Comparison of ENCODE assay signal across 14 cellular contexts in genomic region chr12:129119537-129119936, GRCh38.
DNase-seq lines count a peak whose midpoint lies in the region; ATAC-seq and TF ChIP-seq lines count a peak whose summit lies in the region.
"Had no signal": no experiment of that assay in that cellular context is flagged by ENCODE, and none has a peak within 500 bp of the region (broad histone marks: within the 10 kb centered on the region; RNA-seq: fewer than 3 reads in every experiment).

No MANE protein-coding gene starts in this region.

- no peak overlapping the region for H3K4me3 Mint-ChIP-seq in activated CD8-positive, alpha-beta T cell treated with anti-CD3 and anti-CD28 coated beads, Interleukin-2, amount 10 ng/mL, durations not matched to agents 7 days and 5 days

- H3K4me1 Mint-ChIP-seq in activated CD8-positive, alpha-beta T cell treated with anti-CD3 and anti-CD28 coated beads, Interleukin-2, amount 10 ng/mL, durations not matched to agents 7 days and 5 days (ENCODE audit: low read depth) = no peaks in the 10 kb centered on the region

- peak; percentile 6 for DNase-seq in Caki2 (ENCODE audit: low read depth)
- DNase-seq in Jurkat, Clone E6-1 (ENCODE audit: low read depth, low spot score) = peak; percentile 7
- peak; percentile 41 for DNase-seq in astrocyte of the hippocampus (ENCODE audit: low read depth, low spot score)
- no peak for DNase-seq in NCI-H2029 treated with DMSO at 0.1 percent for 48 hours (lab: John Stamatoyannopoulos, UW)
- no peak for DNase-seq in activated CD8-positive, alpha-beta T cell treated with anti-CD3 and anti-CD28 coated beads, Interleukin-2, amount 10 ng/mL, durations not matched to agents 7 days and 5 days
- DNase-seq in COR-L47 (lab: John Stamatoyannopoulos, UW) = no peak
- DNase-seq: DMS53, IMR-90, NCI-H1092 treated with DMSO at 0.1 percent for 48 hours, NCI-H1694, SHP77 treated with DMSO at 0.1 percent for 48 hours had no signal

- WGBS in liver = 72% methylated on average over 1 of the region's 1 CpG

- no peak overlapping the region for H3K4me3 ChIP-seq in Jurkat, Clone E6-1 (ENCODE audit: low read length)
- no peak overlapping the region for H3K4me3 ChIP-seq in liver (ENCODE audit: low read depth in 1 of 3, low read length in 3 of 3)

- H3K27me3 ChIP-seq in liver (ENCODE audit: control insufficient read depth in 4 of 4, insufficient read depth in 4 of 4, low read length in 3 of 4) = peaks cover 0 to 4% (median 0%) of the 10 kb centered on the region in 4 donors

- TF ChIP-seq RAD21 in liver (IDR thresholded peaks at IDR 0.05) = no peak

- POLR2A ChIA-PET in activated CD8-positive, alpha-beta T cell treated with anti-CD3 and anti-CD28 coated beads, Interleukin-2, amount 10 ng/mL, durations not matched to agents 7 days and 5 days (lab: Charles Lee) = no interaction called here

- no peaks in the 10 kb centered on the region for H3K4me1 ChIP-seq in liver (ENCODE audit: control insufficient read depth in 4 of 4, insufficient read depth in 4 of 4, low read length in 3 of 4)

- no peaks in the 10 kb centered on the region for H3K36me3 ChIP-seq in liver (ENCODE audit: control insufficient read depth in 4 of 4, insufficient read depth in 3 of 4, low read depth in 1 of 4, low read length in 3 of 4)

- in situ Hi-C loops in Caki2 (cut with HindIII; ENCODE audit: low pct_unique_long_range_greater_than_20kb, low sequenced_read_pairs) = no loop called here

- no peaks in the 10 kb centered on the region for H3K9me3 ChIP-seq in liver (ENCODE audit: control insufficient read depth in 4 of 4, low read length in 3 of 4)

- no peaks in the 10 kb centered on the region for H3K27me3 Mint-ChIP-seq in activated CD8-positive, alpha-beta T cell treated with anti-CD3 and anti-CD28 coated beads, Interleukin-2, amount 10 ng/mL, durations not matched to agents 7 days and 5 days (ENCODE audit: low read depth)

- no peak overlapping the region for H3K27ac ChIP-seq in liver (ENCODE audit: low read depth in 1 of 2, low read length in 2 of 2)
- H3K27ac ChIP-seq: C4-2B had no signal

- no peak for TF ChIP-seq CTCF in liver (IDR thresholded peaks at IDR 0.05; ENCODE audit: low read depth, low read length, missing input control)

- H3K36me3 Mint-ChIP-seq in activated CD8-positive, alpha-beta T cell treated with anti-CD3 and anti-CD28 coated beads, Interleukin-2, amount 10 ng/mL, durations not matched to agents 7 days and 5 days (ENCODE audit: low read depth) = no peaks in the 10 kb centered on the region

- CTCF ChIA-PET in activated CD8-positive, alpha-beta T cell treated with anti-CD3 and anti-CD28 coated beads, Interleukin-2, amount 10 ng/mL, durations not matched to agents 7 days and 5 days (lab: Charles Lee) = no interaction called here

- no peak overlapping the region for H3K27ac Mint-ChIP-seq in activated CD8-positive, alpha-beta T cell treated with anti-CD3 and anti-CD28 coated beads, Interleukin-2, amount 10 ng/mL, durations not matched to agents 7 days and 5 days

- H3K9me3 Mint-ChIP-seq in activated CD8-positive, alpha-beta T cell treated with anti-CD3 and anti-CD28 coated beads, Interleukin-2, amount 10 ng/mL, durations not matched to agents 7 days and 5 days (ENCODE audit: insufficient read depth) = no peaks in the 10 kb centered on the region

- H3K9ac ChIP-seq in liver (ENCODE audit: low read depth in 1 of 2, low read length in 2 of 2) = no peak overlapping the region

- no peak for ATAC-seq in activated CD8-positive, alpha-beta T cell treated with anti-CD3 and anti-CD28 coated beads, Interleukin-2, amount 10 ng/mL, durations not matched to agents 7 days and 5 days
- no peak for ATAC-seq in GM21723 (IDR thresholded peaks at IDR 0.05; ENCODE audit: unreplicated experiment)

TF ChIP-seq in liver, 16 proteins besides CTCF, POLR2A, EP300 and RAD21:
- TF ChIP-seq REST (IDR thresholded peaks at IDR 0.05) (peak; percentile 93), YY1 (IDR thresholded peaks at IDR 0.05) (no peak)

Comparison
In these comparisons a context has a peak if more than half of its experiments do, and no peak if none do; other contexts are left out.
1. DNase-seq: peak in Caki2 (single experiment), Jurkat, Clone E6-1 (single experiment) and astrocyte of the hippocampus (single experiment); none in NCI-H2029 treated with DMSO at 0.1 percent for 48 hours (single experiment), activated CD8-positive, alpha-beta T cell treated with anti-CD3 and anti-CD28 coated beads, Interleukin-2, amount 10 ng/mL, durations not matched to agents 7 days and 5 days (single experiment) and COR-L47 (single experiment).